In the genomic region with DNA sequence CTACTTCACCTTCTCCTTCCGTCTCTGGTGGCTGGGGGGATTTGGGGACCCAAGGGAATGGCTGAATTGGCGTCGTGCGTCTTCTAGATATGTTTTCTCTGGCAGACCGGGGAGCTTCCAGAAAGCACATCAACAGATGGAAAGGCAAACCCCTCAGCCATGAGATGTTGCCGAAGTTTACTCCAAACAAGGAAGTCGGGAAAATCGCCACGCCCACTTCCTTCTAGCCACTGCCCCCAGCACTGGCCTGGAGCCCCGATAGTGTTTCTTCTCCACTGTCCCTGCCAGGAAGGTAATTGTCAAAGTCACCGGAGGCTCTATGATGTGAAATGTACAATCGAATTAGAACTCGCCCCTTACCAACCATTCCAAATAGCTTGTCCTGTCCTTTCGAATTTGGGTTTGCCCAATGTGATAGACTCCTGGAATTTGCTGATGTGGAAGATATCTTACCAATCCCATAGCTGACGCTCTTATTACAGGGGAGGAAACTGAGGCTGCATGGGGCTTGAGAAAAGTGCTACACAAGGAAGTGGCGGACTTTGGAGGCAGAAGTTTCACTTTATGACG, we compare ENCODE assay signal across 10 cellular contexts.
DNase-seq lines count a peak whose midpoint lies in the region; ATAC-seq, FAIRE-seq and TF ChIP-seq lines count a peak whose summit lies in the region.
"Had no signal": no experiment of that assay in that cellular context is flagged by ENCODE, and none has a peak within 500 bp of the region (broad histone marks: within the 10 kb centered on the region; RNA-seq: fewer than 3 reads in every experiment).

No MANE protein-coding gene starts in this region.

- H2BK20ac ChIP-seq in H1 (ENCODE audit: low read length): no peak overlapping the region

- no peak overlapping the region for H3K23ac ChIP-seq in H1 (ENCODE audit: insufficient read length)

- H3K36me3 Mint-ChIP-seq in activated naive CD8-positive, alpha-beta T cell treated with anti-CD3 and anti-CD28 coated beads, Interleukin-2, amount 10 ng/mL, durations not matched to agents 7 days and 5 days: peaks cover 2% of the 10 kb centered on the region
- no peaks in the 10 kb centered on the region for H3K36me3 Mint-ChIP-seq in activated naive CD8-positive, alpha-beta T cell treated with anti-CD3 and anti-CD28 coated beads for 36 hours
- no peaks in the 10 kb centered on the region for H3K36me3 Mint-ChIP-seq in stimulated activated effector memory CD8-positive, alpha-beta T cell treated with anti-CD3 and anti-CD28 coated beads, Interleukin-12 subunit alpha, Interleukin-12 subunit beta, amount 100 ng/mL, for 72 hours

- no peak overlapping the region for H2AK5ac ChIP-seq in H1 (ENCODE audit: low read depth, low read length)

- POLR2A ChIA-PET in activated naive CD8-positive, alpha-beta T cell treated with anti-CD3 and anti-CD28 coated beads, Interleukin-2, amount 10 ng/mL, durations not matched to agents 7 days and 5 days (lab: Charles Lee): no interaction called here
- POLR2A ChIA-PET in H1 (lab: Charles Lee; ENCODE audit: partially characterized antibody): no interaction called here

- H3K36me3 ChIP-seq in H1 (ENCODE audit: control insufficient read depth in 2 of 4, insufficient read depth in 4 of 4, low read length in 3 of 4) (no peaks in the 10 kb centered on the region), muscle layer of colon (ENCODE audit: insufficient read depth, low read length) (no peaks in the 10 kb centered on the region), vagina (no peaks in the 10 kb centered on the region)

- no peaks in the 10 kb centered on the region for H3K9me3 Mint-ChIP-seq in activated naive CD8-positive, alpha-beta T cell treated with anti-CD3 and anti-CD28 coated beads, Interleukin-2, amount 10 ng/mL, durations not matched to agents 7 days and 5 days
- no peaks in the 10 kb centered on the region for H3K9me3 Mint-ChIP-seq in activated naive CD8-positive, alpha-beta T cell treated with anti-CD3 and anti-CD28 coated beads for 36 hours
- peaks cover 5% of the 10 kb centered on the region for H3K9me3 Mint-ChIP-seq in stimulated activated effector memory CD8-positive, alpha-beta T cell treated with anti-CD3 and anti-CD28 coated beads, Interleukin-12 subunit alpha, Interleukin-12 subunit beta, amount 100 ng/mL, for 72 hours

- H3K9me3 ChIP-seq in H1 (ENCODE audit: insufficient read depth in 2 of 2, low read depth in 1 of 2, low read length in 1 of 2) (no peaks in the 10 kb centered on the region), muscle layer of colon (ENCODE audit: low read length) (no peaks in the 10 kb centered on the region), vagina (no peaks in the 10 kb centered on the region)

- H3K4me2 ChIP-seq in H1 (ENCODE audit: insufficient read depth in 1 of 2, low read depth in 2 of 2, low read length in 2 of 2): peak overlapping the region; percentile 83 to 91

- peak overlapping the region; percentile 68 for H2AFZ ChIP-seq in H1 (ENCODE audit: low read length)

- CTCF ChIA-PET in H1 (lab: Charles Lee; ENCODE audit: partially characterized antibody): interaction anchor here (0.6 to 1.7 kb wide), 6 partner anchors 15 to 572 kb away, joined by 3 to 4 read pairs (median 3); no protein-coding TSS in a partner anchor

- H3K14ac ChIP-seq in H1 (ENCODE audit: insufficient read length): no peak overlapping the region

- no peak for DNase-seq in activated naive CD8-positive, alpha-beta T cell treated with anti-CD3 and anti-CD28 coated beads, Interleukin-2, amount 10 ng/mL, durations not matched to agents 7 days and 5 days
- DNase-seq in activated naive CD8-positive, alpha-beta T cell treated with anti-CD3 and anti-CD28 coated beads for 36 hours: no peak
- DNase-seq in H1 (ENCODE audit: low read depth in 1 of 2, low spot score in 2 of 2) (peak in 1 of 2 experiments; percentile 81), vagina (ENCODE audit: extremely low spot score in 2 of 2) (no peak)
- no peak for DNase-seq in stimulated activated effector memory CD8-positive, alpha-beta T cell treated with anti-CD3 and anti-CD28 coated beads, Interleukin-12 subunit alpha, Interleukin-12 subunit beta, amount 100 ng/mL, for 72 hours (ENCODE audit: low spot score in 2 of 2)
- DNase-seq in stimulated activated CD4-positive, alpha-beta T cell treated with anti-CD3 and anti-CD28 coated beads, Interleukin-4, amount 100 ng/mL, for 1 hour: no peak
- DNase-seq: effector memory CD4-positive, alpha-beta T cell; stimulated activated CD4-positive, alpha-beta T cell treated with anti-CD3 and anti-CD28 coated beads, Interleukin-4, amount 100 ng/mL, for 24 hours had no signal

- intact Hi-C loops in vagina (cut with DNase I): no loop called here

- H3K18ac ChIP-seq in H1 (ENCODE audit: extremely low read depth, low read length): no peak overlapping the region

- H3K4me3 ChIP-seq in H1 (ENCODE audit: extremely low read depth in 1 of 4, insufficient read depth in 2 of 4, low read depth in 3 of 4, low read length in 4 of 4) (peak overlapping the region; percentile 49 to 79 (median 66)), muscle layer of colon (ENCODE audit: low read depth in 1 of 2, low read length in 2 of 2) (peak overlapping the region; percentile 30 to 43), vagina (peak overlapping the region; percentile 41 to 44)

- no peak overlapping the region for H2BK15ac ChIP-seq in H1 (ENCODE audit: low read length)

- H4K5ac ChIP-seq in H1 (ENCODE audit: insufficient read length, low read depth, low read length): no peak overlapping the region

- H3K4me1 Mint-ChIP-seq in activated naive CD8-positive, alpha-beta T cell treated with anti-CD3 and anti-CD28 coated beads, Interleukin-2, amount 10 ng/mL, durations not matched to agents 7 days and 5 days: peaks cover 7% of the 10 kb centered on the region
- H3K4me1 Mint-ChIP-seq in activated naive CD8-positive, alpha-beta T cell treated with anti-CD3 and anti-CD28 coated beads for 36 hours: peaks cover 3% of the 10 kb centered on the region
- H3K4me1 Mint-ChIP-seq in stimulated activated effector memory CD8-positive, alpha-beta T cell treated with anti-CD3 and anti-CD28 coated beads, Interleukin-12 subunit alpha, Interleukin-12 subunit beta, amount 100 ng/mL, for 72 hours: no peaks in the 10 kb centered on the region

- H3K79me1 ChIP-seq in H1 (ENCODE audit: low read depth, low read length): no peaks in the 10 kb centered on the region

- peaks cover 7 to 35% (median 31%) of the 10 kb centered on the region in 4 experiments for H3K27me3 ChIP-seq in H1 (replicated peaks in 1 of 4; ENCODE audit: control insufficient read depth in 3 of 4, extremely low read depth in 1 of 4, insufficient read depth in 3 of 4, low read length in 3 of 4)
- H3K27me3 ChIP-seq in muscle layer of colon (ENCODE audit: control insufficient read depth in 1 of 2, insufficient read depth in 2 of 2, low read length in 2 of 2): peaks cover 6 to 11% of the 10 kb centered on the region in 2 donors
- H3K27me3 ChIP-seq in vagina: peaks cover 3% of the 10 kb centered on the region

- no peak overlapping the region for H2BK5ac ChIP-seq in H1 (ENCODE audit: low read depth, low read length)

- TF ChIP-seq CTCF in H1 (IDR thresholded peaks at IDR 0.05; ENCODE audit: control extremely low read depth in 1 of 3, insufficient read depth in 1 of 3, low read depth in 1 of 3, low read length in 3 of 3): no peak
- TF ChIP-seq CTCF in vagina (IDR thresholded peaks at IDR 0.05): no peak

- H2BK12ac ChIP-seq in H1 (ENCODE audit: low read depth, low read length): no peak overlapping the region

- no peak for TF ChIP-seq EP300 in H1 (IDR thresholded peaks at IDR 0.05; ENCODE audit: borderline replicate concordance in 1 of 2, low read depth in 2 of 2, low read length in 2 of 2)

- H3K9ac ChIP-seq in H1 (replicated peaks in 1 of 4; ENCODE audit: extremely low read depth in 1 of 4, low read depth in 3 of 4, low read length in 3 of 4) (no peak overlapping the region), muscle layer of colon (ENCODE audit: low read length) (no peak overlapping the region)

- H3K4me1 ChIP-seq in H1 (replicated peaks in 1 of 4; ENCODE audit: control insufficient read depth in 3 of 4, insufficient read depth in 4 of 4, low read length in 3 of 4): peaks cover 0 to 5% (median 4%) of the 10 kb centered on the region in 4 experiments; a peak in 4 of 7 replicates
- H3K4me1 ChIP-seq in muscle layer of colon (ENCODE audit: insufficient read depth, low read length): no peaks in the 10 kb centered on the region
- peaks cover 14% of the 10 kb centered on the region for H3K4me1 ChIP-seq in vagina

- H3K4ac ChIP-seq in H1 (replicated peaks; ENCODE audit: insufficient read length, low read depth, low read length): no peak overlapping the region

- H3K79me2 ChIP-seq in H1 (ENCODE audit: control insufficient read depth in 1 of 2, insufficient read depth in 2 of 2, low read length in 2 of 2): no peaks in the 10 kb centered on the region

- no peak overlapping the region for H3K27ac ChIP-seq in H1 (ENCODE audit: low read depth, low read length)
- H3K27ac ChIP-seq in muscle layer of colon (ENCODE audit: low read depth, low read length): no peak overlapping the region
- no peak overlapping the region for H3K27ac ChIP-seq in vagina

- H4K91ac ChIP-seq in H1 (replicated peaks; ENCODE audit: insufficient read length, low read length): no peak overlapping the region

- FAIRE-seq in H1 (lab: Jason Lieb, UNC): no peak

- no peak overlapping the region for H4K8ac ChIP-seq in H1 (ENCODE audit: extremely low read depth, insufficient read depth, low read length)

- 28% methylated on average over 17 of the region's 17 CpGs; no CpG with 5 or more reads in 1 of the 2 experiments for WGBS in H1 (ENCODE audit: extremely low coverage in 1 of 2, insufficient coverage in 1 of 2, insufficient read length in 1 of 2, insufficient replicate concordance in 2 of 2, low coverage in 1 of 2, low lambda C conversion rate in 2 of 2, missing lambda C conversion rate in 1 of 2), 2 experiments

- peak overlapping the region; percentile 65 for H3K4me3 Mint-ChIP-seq in activated naive CD8-positive, alpha-beta T cell treated with anti-CD3 and anti-CD28 coated beads, Interleukin-2, amount 10 ng/mL, durations not matched to agents 7 days and 5 days
- H3K4me3 Mint-ChIP-seq in activated naive CD8-positive, alpha-beta T cell treated with anti-CD3 and anti-CD28 coated beads for 36 hours: no peak overlapping the region
- H3K4me3 Mint-ChIP-seq in stimulated activated effector memory CD8-positive, alpha-beta T cell treated with anti-CD3 and anti-CD28 coated beads, Interleukin-12 subunit alpha, Interleukin-12 subunit beta, amount 100 ng/mL, for 72 hours: no peak overlapping the region

- H3K56ac ChIP-seq in H1 (replicated peaks; ENCODE audit: insufficient read length, low read depth, low read length): no peak overlapping the region

- peaks cover 9% of the 10 kb centered on the region; the same call in 1 of the 2 replicates for H3K23me2 ChIP-seq in H1 (ENCODE audit: low read depth, low read length)

- no peak overlapping the region for H3K27ac Mint-ChIP-seq in activated naive CD8-positive, alpha-beta T cell treated with anti-CD3 and anti-CD28 coated beads, Interleukin-2, amount 10 ng/mL, durations not matched to agents 7 days and 5 days
- no peak overlapping the region for H3K27ac Mint-ChIP-seq in activated naive CD8-positive, alpha-beta T cell treated with anti-CD3 and anti-CD28 coated beads for 36 hours
- H3K27ac Mint-ChIP-seq in stimulated activated effector memory CD8-positive, alpha-beta T cell treated with anti-CD3 and anti-CD28 coated beads, Interleukin-12 subunit alpha, Interleukin-12 subunit beta, amount 100 ng/mL, for 72 hours: no peak overlapping the region

- no peaks in the 10 kb centered on the region for H4K20me1 ChIP-seq in H1 (replicated peaks in 1 of 2; ENCODE audit: control insufficient read depth in 1 of 2, insufficient read depth in 2 of 2, low read length in 2 of 2)

- no peak for ATAC-seq in activated naive CD8-positive, alpha-beta T cell treated with anti-CD3 and anti-CD28 coated beads, Interleukin-2, amount 10 ng/mL, durations not matched to agents 7 days and 5 days (ENCODE audit: low read depth)
- ATAC-seq in stimulated activated effector memory CD8-positive, alpha-beta T cell treated with anti-CD3 and anti-CD28 coated beads, Interleukin-12 subunit alpha, Interleukin-12 subunit beta, amount 100 ng/mL, for 72 hours: no peak
- no peak for ATAC-seq in GM19328 (IDR thresholded peaks at IDR 0.05; ENCODE audit: unreplicated experiment)

- no peak for TF ChIP-seq RAD21 in H1 (IDR thresholded peaks at IDR 0.05 in 1 of 2, conservative IDR thresholded peaks at IDR 0.05 in 1 of 2; ENCODE audit: low read depth in 2 of 2, low read length in 2 of 2)

- H3K27me3 Mint-ChIP-seq in activated naive CD8-positive, alpha-beta T cell treated with anti-CD3 and anti-CD28 coated beads, Interleukin-2, amount 10 ng/mL, durations not matched to agents 7 days and 5 days: peaks cover 51% of the 10 kb centered on the region
- H3K27me3 Mint-ChIP-seq in activated naive CD8-positive, alpha-beta T cell treated with anti-CD3 and anti-CD28 coated beads for 36 hours: peaks cover 57% of the 10 kb centered on the region

- H2BK120ac ChIP-seq in H1 (replicated peaks; ENCODE audit: low read depth, low read length): no peak overlapping the region

- TF ChIP-seq POLR2A in H1 (IDR thresholded peaks at IDR 0.05; ENCODE audit: control extremely low read depth in 1 of 2, low read depth in 2 of 2, low read length in 2 of 2) (no peak), vagina (IDR thresholded peaks at IDR 0.05) (no peak)
